8 cellular contexts compared by ENCODE assay signal in the genomic region with DNA sequence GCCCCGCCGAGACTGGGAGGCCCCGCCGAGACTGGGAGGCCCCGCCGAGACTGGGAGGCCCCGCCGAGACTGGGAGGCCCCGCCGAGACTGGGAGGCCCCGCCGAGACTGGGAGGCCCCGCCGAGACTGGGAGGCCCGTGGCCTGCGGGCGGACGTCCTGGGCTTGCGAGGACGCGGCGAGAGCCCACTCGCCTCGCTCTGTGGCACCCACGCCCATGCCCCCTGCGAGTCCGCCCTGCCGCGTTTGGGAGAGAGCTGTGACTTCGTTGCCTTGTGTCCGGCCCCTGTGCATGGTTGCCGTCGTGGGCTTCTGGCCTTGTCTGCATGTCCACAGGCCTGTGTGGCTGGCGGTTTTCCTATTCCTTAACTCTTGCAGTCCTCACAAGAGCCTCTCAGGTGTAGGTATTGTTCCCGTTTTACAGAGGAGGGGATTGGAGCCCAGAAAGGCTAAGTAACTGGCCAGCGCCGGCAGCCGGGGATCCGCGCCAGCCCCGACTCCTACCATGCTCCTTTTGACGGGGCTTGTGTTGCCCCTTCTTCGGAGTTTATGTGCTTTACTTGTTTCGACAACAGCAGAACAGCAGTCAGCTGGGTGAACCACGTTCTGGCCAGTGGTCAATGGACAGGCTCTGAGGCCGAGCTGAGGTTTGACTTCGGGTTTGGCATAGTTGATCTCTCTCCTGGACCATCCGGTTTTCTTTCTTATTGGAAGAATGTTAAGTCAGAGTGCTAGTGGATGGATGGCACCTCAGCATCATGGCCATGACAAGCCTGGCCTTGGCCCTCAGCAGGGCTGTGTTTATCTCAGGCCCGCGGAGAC. TPM values are rescaled to one million over a fixed set of nuclear protein-coding genes. Genes with fewer than 3 reads are reported as not detected.
DNase-seq lines count a peak whose midpoint lies in the region; ATAC-seq and TF ChIP-seq lines count a peak whose summit lies in the region.

No MANE protein-coding gene starts in this region.

- CTCF ChIA-PET in activated CD4-positive, alpha-beta T cell treated with anti-CD3 and anti-CD28 coated beads, Interleukin-2, amount 10 ng/mL, durations not matched to agents 7 days and 5 days (lab: Charles Lee) = interaction anchor here (0.7 to 2.0 kb wide), 2 partner anchors 11 to 273 kb away, joined by 4 to 6 read pairs; no protein-coding TSS in a partner anchor

- H3K4me3 ChIP-seq in adipocyte (ENCODE audit: low read length) = peak overlapping the region; percentile 94
- H3K4me3 ChIP-seq in kidney epithelial cell (ENCODE audit: low read depth, low read length) = peak overlapping the region; percentile 75
- H3K4me3 ChIP-seq in testis = peak overlapping the region; percentile 80 to 86

- H3K27ac Mint-ChIP-seq in activated CD4-positive, alpha-beta T cell treated with anti-CD3 and anti-CD28 coated beads, Interleukin-2, amount 10 ng/mL, durations not matched to agents 7 days and 5 days = peak overlapping the region; percentile 87

- H3K27me3 ChIP-seq in adipocyte (replicated peaks; ENCODE audit: control insufficient read depth, insufficient read depth, low read length) = no peaks in the 10 kb centered on the region
- no peaks in the 10 kb centered on the region for H3K27me3 ChIP-seq in kidney epithelial cell (ENCODE audit: control insufficient read depth, insufficient read depth, low read length)
- H3K27me3 ChIP-seq in testis = no peaks in the 10 kb centered on the region

- peak overlapping the region; percentile 98 for H3K9ac ChIP-seq in adipocyte (ENCODE audit: low read length)

- intact Hi-C loops in testis (cut with DNase I; ENCODE audit: low total_unique reads) = no loop called here

- H3K9me3 ChIP-seq in adipocyte (ENCODE audit: control insufficient read depth, low read length) (no peaks in the 10 kb centered on the region), testis (no peaks in the 10 kb centered on the region)

- ATAC-seq in GM18505 (IDR thresholded peaks at IDR 0.05; ENCODE audit: unreplicated experiment) (no peak), GM19397 (IDR thresholded peaks at IDR 0.05; ENCODE audit: unreplicated experiment) (no peak)

- TF ChIP-seq CTCF in kidney epithelial cell (IDR thresholded peaks at IDR 0.05; ENCODE audit: insufficient read depth, low read length, poor library complexity, severe bottlenecking) = no peak
- no peak for TF ChIP-seq CTCF in testis (IDR thresholded peaks at IDR 0.05)

- peak overlapping the region; percentile 89 for H3K4me3 Mint-ChIP-seq in activated CD4-positive, alpha-beta T cell treated with anti-CD3 and anti-CD28 coated beads, Interleukin-2, amount 10 ng/mL, durations not matched to agents 7 days and 5 days

- DNase-seq in activated CD4-positive, alpha-beta T cell treated with anti-CD3 and anti-CD28 coated beads, Interleukin-2, amount 10 ng/mL, durations not matched to agents 7 days and 5 days = no peak
- DNase-seq in activated CD4-positive, alpha-beta T cell treated with anti-CD3 and anti-CD28 coated beads for 1 hour = no peak
- peak; percentile 55 for DNase-seq in adipocyte (ENCODE audit: low read depth)
- DNase-seq in kidney epithelial cell (ENCODE audit: low read depth) = no peak
- DNase-seq in testis = no peak
- DNase-seq in NCI-H2107 (lab: John Stamatoyannopoulos, UW) = no peak

- H3K36me3 Mint-ChIP-seq in activated CD4-positive, alpha-beta T cell treated with anti-CD3 and anti-CD28 coated beads, Interleukin-2, amount 10 ng/mL, durations not matched to agents 7 days and 5 days (ENCODE audit: low read depth) = peaks cover 14% of the 10 kb centered on the region

- no peak for TF ChIP-seq POLR2A in testis (IDR thresholded peaks at IDR 0.05)
- no peak for TF ChIP-seq POLR2A in GM18505 (IDR thresholded peaks at IDR 0.05; ENCODE audit: borderline replicate concordance, extremely low read depth, insufficient read depth, insufficient read length)

- H3K27ac ChIP-seq in testis = peak overlapping the region in 1 of 2 donors; percentile 92

- H3K9me3 Mint-ChIP-seq in activated CD4-positive, alpha-beta T cell treated with anti-CD3 and anti-CD28 coated beads, Interleukin-2, amount 10 ng/mL, durations not matched to agents 7 days and 5 days = no peaks in the 10 kb centered on the region

- WGBS in testis, 2 donors = 2 to 4% methylated on average over 19 to 36 of the region's 50 CpGs

- H3K27me3 Mint-ChIP-seq in activated CD4-positive, alpha-beta T cell treated with anti-CD3 and anti-CD28 coated beads, Interleukin-2, amount 10 ng/mL, durations not matched to agents 7 days and 5 days = peaks cover 7% of the 10 kb centered on the region

- H3K36me3 ChIP-seq in adipocyte (ENCODE audit: control insufficient read depth, insufficient read depth, low read length, severe bottlenecking) = peaks cover 6% of the 10 kb centered on the region
- peaks cover 1% of the 10 kb centered on the region for H3K36me3 ChIP-seq in kidney epithelial cell (ENCODE audit: control insufficient read depth, insufficient read depth, low read length)
- no peaks in the 10 kb centered on the region for H3K36me3 ChIP-seq in testis (ENCODE audit: low read depth, missing control alignments)

- H3K4me1 Mint-ChIP-seq in activated CD4-positive, alpha-beta T cell treated with anti-CD3 and anti-CD28 coated beads, Interleukin-2, amount 10 ng/mL, durations not matched to agents 7 days and 5 days = peaks cover 56% of the 10 kb centered on the region

- POLR2A ChIA-PET in activated CD4-positive, alpha-beta T cell treated with anti-CD3 and anti-CD28 coated beads, Interleukin-2, amount 10 ng/mL, durations not matched to agents 7 days and 5 days (lab: Charles Lee) = no interaction called here

- H3K4me1 ChIP-seq in adipocyte (ENCODE audit: control insufficient read depth, insufficient read depth, low read length) (peaks cover 37% of the 10 kb centered on the region), testis (peaks cover 51% of the 10 kb centered on the region)

RNA-seq across cellular contexts. Expression of gene PHRF1, which starts 0.7 kb away (rescaled TPM):
- 10 to 100 TPM; 46.8 to 48.6 TPM for total RNA-seq in activated CD4-positive, alpha-beta T cell treated with anti-CD3 and anti-CD28 coated beads, Interleukin-2, amount 10 ng/mL, durations not matched to agents 7 days and 5 days
- 32.5 and 33.0 TPM in 2 replicates for total RNA-seq in kidney epithelial cell
- total RNA-seq in testis = 10 to 100 TPM; 62.9 to 74.4 TPM
- 30.2 TPM for polyA plus RNA-seq in testis (ENCODE audit: insufficient read depth, low read depth, low replicate concordance)

RNA-seq across cellular contexts. Expression of gene RASSF7, which starts 16.2 kb away (rescaled TPM):
- total RNA-seq in activated CD4-positive, alpha-beta T cell treated with anti-CD3 and anti-CD28 coated beads, Interleukin-2, amount 10 ng/mL, durations not matched to agents 7 days and 5 days = 10 to 100 TPM; 30.7 to 38.1 TPM
- total RNA-seq in kidney epithelial cell (72.5 and 91.7 TPM in 2 replicates), testis (10 to 100 TPM; 22.0 to 35.7 TPM)
- polyA plus RNA-seq in testis (ENCODE audit: insufficient read depth, low read depth, low replicate concordance) = 13.2 TPM

RNA-seq across cellular contexts. Expression of gene LMNTD2, which starts 16.5 kb away (rescaled TPM):
- 1 to 10 TPM; 3.4 to 4.8 TPM for total RNA-seq in activated CD4-positive, alpha-beta T cell treated with anti-CD3 and anti-CD28 coated beads, Interleukin-2, amount 10 ng/mL, durations not matched to agents 7 days and 5 days
- total RNA-seq in kidney epithelial cell (1.9 and 4.7 TPM in 2 replicates), testis (10 to 100 TPM; 29.2 to 59.9 TPM)
- 26.1 TPM for polyA plus RNA-seq in testis (ENCODE audit: insufficient read depth, low read depth, low replicate concordance)

RNA-seq across cellular contexts. Expression of gene IRF7, which starts 38.7 kb away (rescaled TPM):
- total RNA-seq in activated CD4-positive, alpha-beta T cell treated with anti-CD3 and anti-CD28 coated beads, Interleukin-2, amount 10 ng/mL, durations not matched to agents 7 days and 5 days = 100 to 1,000 TPM; 152 to 154 TPM
- total RNA-seq in kidney epithelial cell (60.2 and 78.7 TPM in 2 replicates), testis (10 to 100 TPM; 13.0 to 30.1 TPM)
- polyA plus RNA-seq in testis (ENCODE audit: insufficient read depth, low read depth, low replicate concordance) = 9.9 TPM

RNA-seq across cellular contexts. Expression of gene LRRC56, which starts 39.7 kb away (rescaled TPM):
- total RNA-seq in activated CD4-positive, alpha-beta T cell treated with anti-CD3 and anti-CD28 coated beads, Interleukin-2, amount 10 ng/mL, durations not matched to agents 7 days and 5 days = 1 to 10 TPM; 2.0 to 2.1 TPM
- total RNA-seq in kidney epithelial cell (1.6 and 1.9 TPM in 2 replicates), testis (10 to 100 TPM; 11.6 to 22.2 TPM)
- polyA plus RNA-seq in testis (ENCODE audit: insufficient read depth, low read depth, low replicate concordance) = 23.5 TPM
